Comparison of ENCODE assay signal across 8 cellular contexts in genomic region chr19:11345122-11345752, GRCh38. TPM values are rescaled to one million over a fixed set of nuclear protein-coding genes. Genes with fewer than 3 reads are reported as not detected.
DNase-seq lines count a peak whose midpoint lies in the region; ATAC-seq and TF ChIP-seq lines count a peak whose summit lies in the region.

No MANE protein-coding gene starts in this region.

- CTCF ChIA-PET in IMR-90 (lab: Yijun Ruan, JAX), result interaction anchor here (1.7 kb wide), 1 partner anchor 51 kb away, joined by 4 read pairs; no protein-coding TSS in a partner anchor

- BruUV-seq in IMR-90 (replicated peaks; lab: Mats Ljungman, UMichigan), result no TSS peak

- peak overlapping the region; percentile 95 for H3K4me2 ChIP-seq in BLaER1
- H3K4me2 ChIP-seq in IMR-90 (ENCODE audit: low read depth, low read length), result peak overlapping the region; percentile 68

- H2BK5ac ChIP-seq in IMR-90 (ENCODE audit: low read depth, low read length, poor library complexity, severe bottlenecking), result no peak overlapping the region

- H2BK15ac ChIP-seq in IMR-90 (ENCODE audit: low read depth, low read length), result peak overlapping the region; percentile 53; the same call in 1 of the 3 replicates

- DNase-seq in IMR-90 (no peak), breast epithelium (ENCODE audit: low spot score in 2 of 2) (no peak), naive B cell (no peak), NCI-H187 (lab: John Stamatoyannopoulos, UW) (no peak), erythroblast (lab: John Stamatoyannopoulos, UW) (no peak), SW480 (ENCODE audit: low spot score) (no peak)

- peak overlapping the region; percentile 81 for H3K9ac ChIP-seq in BLaER1
- H3K9ac ChIP-seq in IMR-90 (ENCODE audit: low read depth, low read length), result peak overlapping the region; percentile 83; the same call in 1 of the 2 replicates

- 0 out of 2 replicates have a peak overlapping the region, but pooled peaks have one; percentile 57 for H3K23ac ChIP-seq in IMR-90 (ENCODE audit: low read depth, low read length)

- H3K27me3 Mint-ChIP-seq in naive B cell, result no peaks in the 10 kb centered on the region

- H2BK20ac ChIP-seq in IMR-90 (ENCODE audit: low read depth, low read length), result peak overlapping the region; percentile 55; the same call in 1 of the 2 replicates

- peak overlapping the region; percentile 93 to 98 (median 97) for H3K4me3 Mint-ChIP-seq in naive B cell

- no peak for TF ChIP-seq RAD21 in IMR-90 (IDR thresholded peaks at IDR 0.05; ENCODE audit: low read length)

- H3K4me1 ChIP-seq in BLaER1, result peaks cover 35% of the 10 kb centered on the region
- peaks cover 8% of the 10 kb centered on the region for H3K4me1 ChIP-seq in IMR-90 (ENCODE audit: control insufficient read depth, insufficient read depth, low read length)
- H3K4me1 ChIP-seq in breast epithelium, result peaks cover 0 to 13% of the 10 kb centered on the region in 2 donors

- peak overlapping the region; percentile 5 for H2AFZ ChIP-seq in IMR-90 (replicated peaks; ENCODE audit: low read length, poor library complexity)

- H4K5ac ChIP-seq in IMR-90 (ENCODE audit: low read depth, low read length), result no peak overlapping the region

- peaks cover 35 to 41% (median 38%) of the 10 kb centered on the region in 3 donors for H3K4me1 Mint-ChIP-seq in naive B cell

- H3K18ac ChIP-seq in IMR-90 (ENCODE audit: low read depth, low read length), result no peak overlapping the region

- no peak overlapping the region for H3K14ac ChIP-seq in IMR-90 (replicated peaks; ENCODE audit: low read depth, low read length)

- in situ Hi-C loops in IMR-90 (cut with MboI; ENCODE audit: low sequenced_read_pairs), result no loop called here

- no peak for TF ChIP-seq CTCF in IMR-90 (conservative IDR thresholded peaks at IDR 0.05; ENCODE audit: low read depth, low read length)
- TF ChIP-seq CTCF in breast epithelium (IDR thresholded peaks at IDR 0.05), result no peak

- H3K9me3 ChIP-seq in BLaER1 (peaks cover 11% of the 10 kb centered on the region), IMR-90 (ENCODE audit: control insufficient read depth, insufficient read depth, low read length) (peaks cover 8% of the 10 kb centered on the region; the same call in 1 of the 2 replicates), breast epithelium (no peaks in the 10 kb centered on the region)

- POLR2A ChIA-PET in IMR-90 (lab: Charles Lee; ENCODE audit: unreplicated experiment), result no interaction called here

- peak overlapping the region; percentile 70 for H3K4ac ChIP-seq in IMR-90 (ENCODE audit: low read depth, low read length)

- ATAC-seq in IMR-90 (ENCODE audit: low read depth), result no peak
- no peak for ATAC-seq in naive B cell (ENCODE audit: low read depth in 2 of 2)
- no peak for ATAC-seq in GM21360 (IDR thresholded peaks at IDR 0.05; ENCODE audit: unreplicated experiment)

- peaks cover 5% of the 10 kb centered on the region for H3K9me1 ChIP-seq in IMR-90 (ENCODE audit: insufficient read depth, low read length)

- H4K20me1 ChIP-seq in BLaER1 (no peaks in the 10 kb centered on the region), IMR-90 (ENCODE audit: insufficient read depth, low read length) (peaks cover 9% of the 10 kb centered on the region; the same call in 1 of the 2 replicates)

- H3K79me1 ChIP-seq in IMR-90 (ENCODE audit: low read depth in 1 of 2, low read length in 2 of 2), result peaks cover 10 to 23% of the 10 kb centered on the region in 2 experiments; a peak in 3 of 4 replicates

- intact Hi-C loops in IMR-90 (cut with micrococcal nuclease), result no loop called here
- intact Hi-C loops in breast epithelium (cut with DNase I; ENCODE audit: low total_unique reads), result no loop called here

- H3K36me3 ChIP-seq in BLaER1, result peaks cover 15% of the 10 kb centered on the region; the same call in 1 of the 2 replicates
- 0 out of 2 replicates have a peak, but pooled peaks cover 1% of the 10 kb centered on the region for H3K36me3 ChIP-seq in IMR-90 (ENCODE audit: control insufficient read depth, insufficient read depth, low read length)
- H3K36me3 ChIP-seq in breast epithelium, result no peaks in the 10 kb centered on the region

- dilution Hi-C loops in IMR-90 (cut with HindIII; ENCODE audit: low sequenced_read_pairs, unreplicated experiment), result no loop called here

- peak overlapping the region; percentile 30 to 55; a peak in 2 of 4 replicates for H4K8ac ChIP-seq in IMR-90 (ENCODE audit: low read depth in 2 of 2, low read length in 2 of 2)

- WGBS in IMR-90 (ENCODE audit: extremely low coverage in 2 of 2, insufficient read length in 1 of 2), 2 experiments, result 53% methylated on average over 4 of the region's 14 CpGs; no CpG with 5 or more reads in 1 of the 2 experiments

- H3K27ac ChIP-seq in BLaER1 (peak overlapping the region; percentile 73), IMR-90 (ENCODE audit: insufficient read depth, low read length) (peak overlapping the region; percentile 80), breast epithelium (peak overlapping the region; percentile 92 to 94)

- H2AK9ac ChIP-seq in IMR-90 (replicated peaks; ENCODE audit: low read depth, low read length, poor library complexity), result peak overlapping the region; percentile 9

- H3K56ac ChIP-seq in IMR-90 (ENCODE audit: extremely low read depth, insufficient read depth, low read length), result no peak overlapping the region

- peak overlapping the region; percentile 37; the same call in 1 of the 2 replicates for H2BK120ac ChIP-seq in IMR-90 (ENCODE audit: low read depth, low read length)

- peaks cover 0 to 8% of the 10 kb centered on the region in 2 donors for H3K36me3 Mint-ChIP-seq in naive B cell

- TF ChIP-seq POLR2A in IMR-90 (IDR thresholded peaks at IDR 0.05; ENCODE audit: low read depth, low read length) (no peak), breast epithelium (IDR thresholded peaks at IDR 0.05) (no peak), erythroblast (IDR thresholded peaks at IDR 0.05; ENCODE audit: low read length) (no peak)

- peak overlapping the region; percentile 3; the same call in 1 of the 2 replicates for H4K91ac ChIP-seq in IMR-90 (ENCODE audit: insufficient read depth, low read depth, low read length)

- no peaks in the 10 kb centered on the region for H3K27me3 ChIP-seq in BLaER1
- H3K27me3 ChIP-seq in IMR-90 (ENCODE audit: control insufficient read depth, insufficient read depth, low read length), result no peaks in the 10 kb centered on the region
- H3K27me3 ChIP-seq in breast epithelium, result no peaks in the 10 kb centered on the region

- H3K9me3 Mint-ChIP-seq in naive B cell, result peaks cover 0 to 7% (median 0%) of the 10 kb centered on the region in 7 donors

- H2AK5ac ChIP-seq in IMR-90 (ENCODE audit: low read depth, low read length), result peak overlapping the region; percentile 89

- peak overlapping the region; percentile 50 to 99 (median 98) for H3K27ac Mint-ChIP-seq in naive B cell

- H3K4me3 ChIP-seq in BLaER1, result peak overlapping the region; percentile 76
- H3K4me3 ChIP-seq in IMR-90 (ENCODE audit: insufficient read depth, low read depth, low read length), result peak overlapping the region; percentile 73
- H3K4me3 ChIP-seq in breast epithelium, result peak overlapping the region; percentile 60 to 93 (median 73)

TF ChIP-seq in IMR-90, 13 proteins besides CTCF, POLR2A, EP300 and RAD21 (continues in another document):
- TF ChIP-seq USF2 (IDR thresholded peaks at IDR 0.05; ENCODE audit: low read depth, low read length) (no peak), NFE2L2 (IDR thresholded peaks at IDR 0.05; ENCODE audit: low read depth, low read length) (no peak), CHD1 (IDR thresholded peaks at IDR 0.05; ENCODE audit: low read depth, low read length) (no peak), CEBPB (IDR thresholded peaks at IDR 0.05; ENCODE audit: low read depth, low read length) (no peak), MAZ (IDR thresholded peaks at IDR 0.05; ENCODE audit: borderline replicate concordance, low read depth, low read length) (no peak)

RNA-seq across cellular contexts. Expression of gene TMEM205, which starts 0.8 kb away (rescaled TPM):
- total RNA-seq in IMR-90 (2012; rRNA removed) (87.5 and 136 TPM in 2 replicates), breast epithelium (100 to 1,000 TPM; 216 to 286 (median 243) TPM)
- polyA plus RNA-seq in IMR-90 (2012; rRNA removed) (107 and 110 TPM in 2 replicates), naive B cell (ENCODE audit: low read depth in 6 of 6) (100 to 1,000 TPM; 102 to 171 (median 114) TPM)
- 71.0 and 211 TPM in 2 replicates for polyA plus RNA-seq in IMR-90 (2012; cell fraction: cytosol; rRNA removed)
- polyA plus RNA-seq in IMR-90 (2012; cell fraction: nucleus; rRNA removed; ENCODE audit: low replicate concordance), result 91.3 and 108 TPM in 2 replicates

RNA-seq across cellular contexts. Expression of gene CCDC159, which starts 1.1 kb away (rescaled TPM):
- total RNA-seq in IMR-90 (2012; rRNA removed) (4.4 and 4.7 TPM in 2 replicates), breast epithelium (10 to 100 TPM in 2 of 3 donors, 1 to 10 TPM in 1; 8.6 to 30.2 (median 25.5) TPM)
- polyA plus RNA-seq in IMR-90 (2012; rRNA removed) (14.0 and 14.3 TPM in 2 replicates), naive B cell (ENCODE audit: low read depth in 6 of 6) (10 to 100 TPM; 13.2 to 25.0 (median 16.2) TPM)
- polyA plus RNA-seq in IMR-90 (2012; cell fraction: cytosol; rRNA removed), result 10.4 and 13.2 TPM in 2 replicates
- polyA plus RNA-seq in IMR-90 (2012; cell fraction: nucleus; rRNA removed; ENCODE audit: low replicate concordance), result 85.5 and 114 TPM in 2 replicates

RNA-seq across cellular contexts. Expression of gene RAB3D, which starts 5.8 kb away (rescaled TPM):
- total RNA-seq in IMR-90 (2012; rRNA removed) (4.8 and 5.0 TPM in 2 replicates), breast epithelium (10 to 100 TPM; 17.9 to 23.7 (median 22.6) TPM)
- polyA plus RNA-seq in IMR-90 (2012; rRNA removed) (5.0 and 5.5 TPM in 2 replicates), naive B cell (ENCODE audit: low read depth in 6 of 6) (1 to 10 TPM; 1.9 to 5.8 (median 2.4) TPM)
- polyA plus RNA-seq in IMR-90 (2012; cell fraction: cytosol; rRNA removed), result 5.5 and 6.5 TPM in 2 replicates
- 6.6 and 12.2 TPM in 2 replicates for polyA plus RNA-seq in IMR-90 (2012; cell fraction: nucleus; rRNA removed; ENCODE audit: low replicate concordance)

RNA-seq across cellular contexts. Expression of gene PLPPR2, which starts 10.0 kb away (rescaled TPM):
- total RNA-seq in IMR-90 (2012; rRNA removed) (3.9 and 4.4 TPM in 2 replicates), breast epithelium (10 to 100 TPM in 2 of 3 donors, 1 to 10 TPM in 1; 7.7 to 19.0 (median 11.3) TPM)
- polyA plus RNA-seq in IMR-90 (2012; rRNA removed) (45.2 and 50.2 TPM in 2 replicates), naive B cell (ENCODE audit: low read depth in 6 of 6) (under 1 TPM in 2 of 6 donors, not detected in 4; 0.56 to 0.69 TPM)
- 36.6 and 62.6 TPM in 2 replicates for polyA plus RNA-seq in IMR-90 (2012; cell fraction: cytosol; rRNA removed)
- polyA plus RNA-seq in IMR-90 (2012; cell fraction: nucleus; rRNA removed; ENCODE audit: low replicate concordance), result 66.7 and 132 TPM in 2 replicates

RNA-seq across cellular contexts. Expression of gene SWSAP1, which starts 29.2 kb away (rescaled TPM):
- total RNA-seq in IMR-90 (2012; rRNA removed) (0.36 and 0.56 TPM in 2 replicates), breast epithelium (1 to 10 TPM; 1.1 to 2.6 (median 2.2) TPM)
- polyA plus RNA-seq in IMR-90 (2012; rRNA removed) (1.6 and 2.0 TPM in 2 replicates), naive B cell (ENCODE audit: low read depth in 6 of 6) (10 to 100 TPM in 1 of 6 donors, 1 to 10 TPM in 5; 6.0 to 10.2 (median 7.6) TPM)
- polyA plus RNA-seq in IMR-90 (2012; cell fraction: cytosol; rRNA removed), result 1.2 and 1.5 TPM in 2 replicates
- 1.1 and 1.2 TPM in 2 replicates for polyA plus RNA-seq in IMR-90 (2012; cell fraction: nucleus; rRNA removed; ENCODE audit: low replicate concordance)
